ENCODE assay signal across 8 cellular contexts in the genomic region with DNA sequence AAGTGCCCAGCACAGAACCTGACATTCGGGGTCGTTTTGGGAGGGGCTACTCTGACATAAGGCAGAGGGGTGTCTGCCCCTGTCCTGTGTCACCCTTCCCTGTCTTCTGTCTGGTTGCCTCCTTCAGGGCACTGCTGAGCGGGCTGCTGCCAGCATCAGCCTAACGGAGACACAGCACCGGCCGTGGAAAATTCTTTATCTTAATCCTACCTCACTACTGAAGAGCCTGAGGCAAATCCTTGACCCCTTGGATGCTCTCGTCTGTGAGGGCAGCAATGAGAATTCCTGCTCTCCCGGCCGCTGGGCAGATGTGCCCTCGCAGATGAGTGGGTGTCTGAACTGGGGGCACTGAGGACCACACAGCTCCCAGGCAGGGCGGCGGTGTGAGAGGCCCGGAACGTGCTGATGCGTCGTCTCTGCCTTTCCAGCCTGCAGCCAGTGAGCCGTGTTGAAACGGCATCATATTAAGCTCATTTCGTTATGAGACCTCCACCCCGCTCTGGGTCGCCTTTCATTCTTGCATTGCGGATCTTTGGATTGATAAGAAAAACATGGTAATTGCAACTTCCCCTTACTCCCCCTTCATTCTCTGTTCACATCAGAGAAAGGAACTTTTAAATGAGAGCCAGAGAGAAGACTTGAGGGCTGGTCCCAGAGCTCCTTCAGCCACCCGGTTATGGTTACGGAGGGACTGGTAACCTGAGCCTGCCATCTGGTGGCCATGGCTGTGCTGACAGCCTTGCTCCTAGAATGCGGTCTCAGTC.
A peak's percentile ranks its signal among the peaks of the same experiment; 100 is the strongest.
DNase-seq lines count a peak whose midpoint lies in the region; ATAC-seq and TF ChIP-seq lines count a peak whose summit lies in the region.

No MANE protein-coding gene starts in this region.

- H3K9ac ChIP-seq in Karpas-422 (ENCODE audit: low read length): no peak overlapping the region

- no peaks in the 10 kb centered on the region for H3K27me3 ChIP-seq in Karpas-422 (ENCODE audit: low read length)
- peaks cover 29% of the 10 kb centered on the region for H3K27me3 ChIP-seq in upper lobe of right lung

- H3K36me3 ChIP-seq in Karpas-422 (ENCODE audit: insufficient read depth, low read length) (no peaks in the 10 kb centered on the region), upper lobe of right lung (no peaks in the 10 kb centered on the region)

- H3K79me2 ChIP-seq in Karpas-422 (ENCODE audit: low read length): no peaks in the 10 kb centered on the region

- no peak overlapping the region; the same call in 1 of the 2 replicates for H2AFZ ChIP-seq in Karpas-422 (ENCODE audit: low read length)

- TF ChIP-seq CTCF in RWPE1 (conservative IDR thresholded peaks at IDR 0.05; ENCODE audit: low read depth) (peak; percentile 94), upper lobe of right lung (IDR thresholded peaks at IDR 0.05) (peak; percentile 92)

- peak; percentile 92 for ATAC-seq in upper lobe of right lung

- DNase-seq in ELF-1 (ENCODE audit: low read depth, low spot score) (peak; percentile 82), GOT3 (lab: John Stamatoyannopoulos, UW) (peak; percentile 52), Karpas-422 (peak; percentile 93), RWPE1 (ENCODE audit: low spot score) (peak; percentile 80), head of caudate nucleus (peak; percentile 65 to 92 (median 84)), posterior cingulate gyrus (peak; percentile 57 to 97 (median 84)), upper lobe of right lung (peak; percentile 85)
- peak; percentile 67 for DNase-seq in activated naive CD4-positive, alpha-beta T cell treated with anti-CD3 and anti-CD28 coated beads, Interleukin-2, amount 50 U/mL, for 16 hours

- H3K27ac ChIP-seq in Karpas-422 (ENCODE audit: low read length) (no peak overlapping the region), RWPE1 (no peak overlapping the region), upper lobe of right lung (no peak overlapping the region)

- CTCF ChIA-PET in RWPE1 (lab: Yijun Ruan, JAX): interaction anchor here (0.5 to 2.4 kb wide), 26 partner anchors 8 to 1345 kb away, joined by 3 to 17 read pairs (median 4); no protein-coding TSS in a partner anchor

- H3K4me1 ChIP-seq in Karpas-422 (ENCODE audit: low read length) (peaks cover 7% of the 10 kb centered on the region), upper lobe of right lung (peaks cover 11% of the 10 kb centered on the region)

- no peaks in the 10 kb centered on the region for H4K20me1 ChIP-seq in Karpas-422 (ENCODE audit: insufficient read depth, low read depth, low read length)

- intact Hi-C loops in head of caudate nucleus (cut with DNase I): no loop called here
- intact Hi-C loops in posterior cingulate gyrus (cut with DNase I): loop anchor here (1.0 to 5.0 kb wide), 2 partner anchors 294 to 534 kb away; a partner anchor contains a TSS
- intact Hi-C loops in upper lobe of right lung (cut with DNase I): no loop called here

- POLR2A ChIA-PET in RWPE1 (lab: Yijun Ruan, JAX; ENCODE audit: low non-redundant PET): no interaction called here

- H3K4me3 ChIP-seq in Karpas-422 (ENCODE audit: low read length): 0 out of 2 replicates have a peak overlapping the region, but pooled peaks have one; percentile 9
- peak overlapping the region; percentile 15 for H3K4me3 ChIP-seq in upper lobe of right lung

- no peaks in the 10 kb centered on the region for H3K9me3 ChIP-seq in Karpas-422 (ENCODE audit: low read length)
- H3K9me3 ChIP-seq in upper lobe of right lung: no peaks in the 10 kb centered on the region

- H3K4me2 ChIP-seq in Karpas-422 (ENCODE audit: low read depth, low read length, poor library complexity, severe bottlenecking): peak overlapping the region; percentile 34

- no peaks in the 10 kb centered on the region for H3K9me2 ChIP-seq in Karpas-422 (replicated peaks; ENCODE audit: insufficient read depth, low read length)
